10 cellular contexts compared by ENCODE assay signal in the genomic region with DNA sequence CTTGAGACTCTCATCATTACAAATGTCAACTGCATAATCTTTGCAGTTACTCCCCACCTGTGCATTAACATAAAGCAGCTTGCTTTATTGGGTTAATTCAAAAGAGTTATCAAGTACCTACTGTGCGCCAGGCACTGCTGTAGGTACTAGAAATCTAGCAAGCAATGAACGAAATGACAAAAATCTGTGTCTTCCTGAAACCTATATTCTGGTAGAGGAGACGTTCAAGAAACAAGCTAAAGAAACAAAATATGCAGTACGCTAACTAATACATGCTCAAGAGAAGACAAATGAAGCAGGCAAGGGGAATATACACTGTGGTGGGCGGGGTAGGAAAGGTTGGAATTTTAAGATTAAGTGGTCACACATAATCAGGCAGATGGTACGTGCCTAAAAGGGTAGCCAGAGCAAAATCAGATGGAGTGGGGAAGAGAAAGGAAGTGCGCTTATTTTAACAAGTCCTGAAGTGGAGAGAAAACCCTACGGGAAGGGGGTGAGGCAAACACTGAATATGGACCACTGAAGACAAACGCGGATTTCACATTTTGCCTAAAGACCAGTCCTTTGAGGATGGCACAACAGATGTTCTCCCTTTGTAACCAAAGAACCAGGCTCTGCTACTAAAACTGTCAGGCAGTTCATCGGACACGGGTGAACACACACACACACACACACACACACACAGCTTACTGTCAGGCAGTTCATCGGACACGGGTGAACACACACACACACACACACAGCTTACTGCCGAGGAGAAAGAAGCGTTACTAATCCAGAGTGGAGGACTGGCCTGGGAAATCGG. TPM values are rescaled to one million over a fixed set of nuclear protein-coding genes. Genes with fewer than 3 reads are reported as not detected.
DNase-seq lines count a peak whose midpoint lies in the region; ATAC-seq and TF ChIP-seq lines count a peak whose summit lies in the region.
"Had no signal": no experiment of that assay in that cellular context is flagged by ENCODE, and none has a peak within 500 bp of the region (broad histone marks: within the 10 kb centered on the region; RNA-seq: fewer than 3 reads in every experiment).

No MANE protein-coding gene starts in this region.

- no peak for DNase-seq in CD4-positive, alpha-beta T cell
- DNase-seq in activated CD8-positive, alpha-beta T cell treated with anti-CD3 and anti-CD28 coated beads, Interleukin-2, amount 10 ng/mL, durations not matched to agents 7 days and 5 days = no peak
- DNase-seq in tibial nerve (ENCODE audit: low spot score in 2 of 2) (no peak), GDM1 (lab: John Stamatoyannopoulos, UW) (no peak), SHP77 treated with DMSO at 0.1 percent for 48 hours (lab: John Stamatoyannopoulos, UW) (no peak)

- WGBS in tibial nerve, 2 donors = 37 to 47% methylated on average over 13 to 16 of the region's 17 CpGs

- H3K36me3 Mint-ChIP-seq in CD4-positive, alpha-beta T cell (ENCODE audit: low read depth) = peaks cover 3% of the 10 kb centered on the region
- H3K36me3 Mint-ChIP-seq in activated CD8-positive, alpha-beta T cell treated with anti-CD3 and anti-CD28 coated beads, Interleukin-2, amount 10 ng/mL, durations not matched to agents 7 days and 5 days (ENCODE audit: low read depth) = no peaks in the 10 kb centered on the region

- no peaks in the 10 kb centered on the region for H3K9me3 ChIP-seq in CD4-positive, alpha-beta T cell (ENCODE audit: control insufficient read depth, low read length)
- peaks cover 0 to 7% (median 0%) of the 10 kb centered on the region in 4 donors for H3K9me3 ChIP-seq in tibial nerve

- peaks cover 0 to 13% (median 2%) of the 10 kb centered on the region in 4 donors for H3K4me1 ChIP-seq in tibial nerve

- no peak overlapping the region for H3K27ac ChIP-seq in CD4-positive, alpha-beta T cell (ENCODE audit: low read depth, low read length)
- H3K27ac ChIP-seq in tibial nerve = no peak overlapping the region
- H3K27ac ChIP-seq: epithelial cell of prostate had no signal

- no peaks in the 10 kb centered on the region for H3K9me3 Mint-ChIP-seq in CD4-positive, alpha-beta T cell
- H3K9me3 Mint-ChIP-seq in activated CD8-positive, alpha-beta T cell treated with anti-CD3 and anti-CD28 coated beads, Interleukin-2, amount 10 ng/mL, durations not matched to agents 7 days and 5 days (ENCODE audit: insufficient read depth) = no peaks in the 10 kb centered on the region

- peak overlapping the region; percentile 77 for H3K4me3 Mint-ChIP-seq in CD4-positive, alpha-beta T cell
- peak overlapping the region; percentile 51 for H3K4me3 Mint-ChIP-seq in activated CD8-positive, alpha-beta T cell treated with anti-CD3 and anti-CD28 coated beads, Interleukin-2, amount 10 ng/mL, durations not matched to agents 7 days and 5 days

- POLR2A ChIA-PET in CD4-positive, alpha-beta T cell (lab: Charles Lee) = no interaction called here
- POLR2A ChIA-PET in activated CD8-positive, alpha-beta T cell treated with anti-CD3 and anti-CD28 coated beads, Interleukin-2, amount 10 ng/mL, durations not matched to agents 7 days and 5 days (lab: Charles Lee) = interaction anchor here (0.6 to 0.7 kb wide), 3 partner anchors 14 to 573 kb away, joined by 3 read pairs; no protein-coding TSS in a partner anchor

- TF ChIP-seq EP300 in tibial nerve (IDR thresholded peaks at IDR 0.05) = no peak

- no peaks in the 10 kb centered on the region for H3K36me3 ChIP-seq in tibial nerve

- TF ChIP-seq CTCF in CD4-positive, alpha-beta T cell (IDR thresholded peaks at IDR 0.05) = no peak
- TF ChIP-seq CTCF in tibial nerve (IDR thresholded peaks at IDR 0.05) = no peak

- H3K27ac Mint-ChIP-seq in CD4-positive, alpha-beta T cell = no peak overlapping the region
- no peak overlapping the region for H3K27ac Mint-ChIP-seq in activated CD8-positive, alpha-beta T cell treated with anti-CD3 and anti-CD28 coated beads, Interleukin-2, amount 10 ng/mL, durations not matched to agents 7 days and 5 days

- peaks cover 63% of the 10 kb centered on the region for H3K27me3 ChIP-seq in CD4-positive, alpha-beta T cell (ENCODE audit: control insufficient read depth, insufficient read depth, low read length)
- peaks cover 0 to 82% of the 10 kb centered on the region in 2 donors for H3K27me3 ChIP-seq in tibial nerve

- H3K4me3 ChIP-seq in iPS-11a (ENCODE audit: low read depth, low read length) = peak overlapping the region; percentile 53
- H3K4me3 ChIP-seq in tibial nerve = peak overlapping the region in 3 of 4 donors; percentile 29 to 69 (median 41)

- intact Hi-C loops in CD4-positive, alpha-beta T cell (cut with DNase I, micrococcal nuclease) = no loop called here

- no peak for ATAC-seq in CD4-positive, alpha-beta T cell (ENCODE audit: poor library complexity)
- ATAC-seq in HG03432 (IDR thresholded peaks at IDR 0.05; ENCODE audit: unreplicated experiment) = peak; percentile 7
- ATAC-seq in activated CD8-positive, alpha-beta T cell treated with anti-CD3 and anti-CD28 coated beads, Interleukin-2, amount 10 ng/mL, durations not matched to agents 7 days and 5 days = no peak
- no peak for ATAC-seq in HG02571 (IDR thresholded peaks at IDR 0.05; ENCODE audit: unreplicated experiment)
- ATAC-seq: HCT116 had no signal

- peaks cover 77% of the 10 kb centered on the region for H3K27me3 Mint-ChIP-seq in CD4-positive, alpha-beta T cell
- H3K27me3 Mint-ChIP-seq in activated CD8-positive, alpha-beta T cell treated with anti-CD3 and anti-CD28 coated beads, Interleukin-2, amount 10 ng/mL, durations not matched to agents 7 days and 5 days (ENCODE audit: low read depth) = peaks cover 60% of the 10 kb centered on the region

- no peak for TF ChIP-seq POLR2A in tibial nerve (IDR thresholded peaks at IDR 0.05)

- CTCF ChIA-PET in CD4-positive, alpha-beta T cell (lab: Charles Lee) = no interaction called here
- CTCF ChIA-PET in activated CD8-positive, alpha-beta T cell treated with anti-CD3 and anti-CD28 coated beads, Interleukin-2, amount 10 ng/mL, durations not matched to agents 7 days and 5 days (lab: Charles Lee) = no interaction called here

- peaks cover 9% of the 10 kb centered on the region for H3K4me1 Mint-ChIP-seq in CD4-positive, alpha-beta T cell (ENCODE audit: low read depth)
- H3K4me1 Mint-ChIP-seq in activated CD8-positive, alpha-beta T cell treated with anti-CD3 and anti-CD28 coated beads, Interleukin-2, amount 10 ng/mL, durations not matched to agents 7 days and 5 days (ENCODE audit: low read depth) = peaks cover 8% of the 10 kb centered on the region

RNA-seq across cellular contexts. Expression of a gene that starts 1.2 kb away (rescaled TPM):
- not detected for total RNA-seq in CD4-positive, alpha-beta T cell
- not detected for total RNA-seq in activated CD8-positive, alpha-beta T cell treated with anti-CD3 and anti-CD28 coated beads, Interleukin-2, amount 10 ng/mL, durations not matched to agents 7 days and 5 days
- 1 to 10 TPM in 3 of 4 donors, under 1 TPM in 1; 0.60 to 2.2 (median 1.3) TPM for total RNA-seq in tibial nerve

RNA-seq across cellular contexts. Expression of a gene that starts 50.7 kb away (rescaled TPM):
- 1 to 10 TPM; 3.0 to 4.6 TPM for total RNA-seq in CD4-positive, alpha-beta T cell
- total RNA-seq in activated CD8-positive, alpha-beta T cell treated with anti-CD3 and anti-CD28 coated beads, Interleukin-2, amount 10 ng/mL, durations not matched to agents 7 days and 5 days = 10 to 100 TPM in 1 of 2 experiments, 1 to 10 TPM in 1; 9.5 to 10.1 TPM
- 10 to 100 TPM in 1 of 4 donors, 1 to 10 TPM in 3; 6.3 to 11.1 (median 9.6) TPM for total RNA-seq in tibial nerve
